Comparison of ENCODE assay signal across 2 cellular contexts in genomic region chr10:110505130-110505815, GRCh38.
TF ChIP-seq lines count a peak whose summit lies in the region.

No MANE protein-coding gene starts in this region.

TF ChIP-seq in A549, 52 proteins besides CTCF, POLR2A, EP300 and RAD21:
- TF ChIP-seq KDM1A (IDR thresholded peaks at IDR 0.05; ENCODE audit: low read depth) (0 out of 2 replicates have a peak, but pooled peaks have one; percentile 57), ZFP36 (IDR thresholded peaks at IDR 0.05; ENCODE audit: borderline replicate concordance, partially characterized antibody) (no peak), MAX (IDR thresholded peaks at IDR 0.05) (0 out of 2 replicates have a peak, but pooled peaks have one; percentile 5), HOXA7 (CRISPR knock-in tag; IDR thresholded peaks at IDR 0.05) (0 out of 2 replicates have a peak, but pooled peaks have one; percentile 10)

TF ChIP-seq in GM12878, 131 proteins besides CTCF, POLR2A, EP300 and RAD21:
- TF ChIP-seq KAT2A (conservative IDR thresholded peaks at IDR 0.05; ENCODE audit: control insufficient read depth, low read depth, low read length) (no peak), MAX (IDR thresholded peaks at IDR 0.05; ENCODE audit: low read depth, low read length) (no peak), POLR2AphosphoS5 (IDR thresholded peaks at IDR 0.05; ENCODE audit: low read length) (peak; percentile 20; the same call in 1 of the 2 replicates), MXI1 (IDR thresholded peaks at IDR 0.05; ENCODE audit: low read depth, low read length) (0 out of 2 replicates have a peak, but pooled peaks have one; percentile 28), MEF2B (IDR thresholded peaks at IDR 0.05; ENCODE audit: partially characterized antibody, poor library complexity, severe bottlenecking) (no peak)
